In the genomic region with DNA sequence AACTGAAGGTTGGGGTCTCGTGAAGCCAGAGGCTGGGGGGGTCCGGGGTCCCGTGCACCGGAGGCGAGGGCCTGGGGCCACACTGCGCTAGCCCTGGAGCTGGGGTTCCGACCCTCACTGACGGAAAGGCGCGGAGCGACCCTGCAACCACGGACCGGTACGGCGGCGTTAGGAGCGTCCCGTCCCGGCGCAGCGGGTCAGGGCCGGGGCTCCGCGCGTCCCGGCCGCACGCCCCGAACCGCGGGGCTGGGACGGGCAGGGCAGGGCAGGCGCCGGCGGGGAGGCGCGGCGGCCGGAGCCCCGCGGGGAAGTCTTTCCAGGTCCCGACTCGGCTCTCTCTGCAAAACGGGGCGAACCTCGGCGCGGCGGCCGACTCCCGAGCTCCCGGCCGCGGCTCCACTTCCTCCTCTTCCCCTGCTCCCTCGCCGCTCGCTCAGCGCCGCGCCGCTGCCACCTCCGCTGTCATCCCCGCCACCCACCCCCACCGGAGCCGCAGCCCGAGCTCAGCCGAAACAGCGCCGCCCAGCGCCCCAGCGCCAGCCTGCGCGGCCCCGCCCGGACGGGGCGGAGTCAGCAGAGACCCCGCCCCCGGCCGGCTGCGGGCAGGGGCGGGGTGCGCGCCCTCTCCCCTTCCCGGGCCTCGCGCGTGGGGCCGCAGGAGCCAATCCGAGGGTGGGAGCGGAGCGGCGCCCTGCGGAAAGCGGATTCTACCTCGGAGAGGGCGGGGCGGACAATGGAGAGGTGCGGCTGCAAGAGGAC, we compare ENCODE assay signal across 8 cellular contexts. TPM values are rescaled to one million over a fixed set of nuclear protein-coding genes. Genes with fewer than 3 reads are reported as not detected.
DNase-seq lines count a peak whose midpoint lies in the region; ATAC-seq lines count a peak whose summit lies in the region.

A gene with protein sequence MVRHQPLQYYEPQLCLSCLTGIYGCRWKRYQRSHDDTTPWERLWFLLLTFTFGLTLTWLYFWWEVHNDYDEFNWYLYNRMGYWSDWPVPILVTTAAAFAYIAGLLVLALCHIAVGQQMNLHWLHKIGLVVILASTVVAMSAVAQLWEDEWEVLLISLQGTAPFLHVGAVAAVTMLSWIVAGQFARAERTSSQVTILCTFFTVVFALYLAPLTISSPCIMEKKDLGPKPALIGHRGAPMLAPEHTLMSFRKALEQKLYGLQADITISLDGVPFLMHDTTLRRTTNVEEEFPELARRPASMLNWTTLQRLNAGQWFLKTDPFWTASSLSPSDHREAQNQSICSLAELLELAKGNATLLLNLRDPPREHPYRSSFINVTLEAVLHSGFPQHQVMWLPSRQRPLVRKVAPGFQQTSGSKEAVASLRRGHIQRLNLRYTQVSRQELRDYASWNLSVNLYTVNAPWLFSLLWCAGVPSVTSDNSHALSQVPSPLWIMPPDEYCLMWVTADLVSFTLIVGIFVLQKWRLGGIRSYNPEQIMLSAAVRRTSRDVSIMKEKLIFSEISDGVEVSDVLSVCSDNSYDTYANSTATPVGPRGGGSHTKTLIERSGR (minus strand): TSS at position 509 of the 759 bp plus-strand sequence. CDS start 48,206 bp downstream, outside the sequence.

- H3K4me1 ChIP-seq in CD4-positive, alpha-beta memory T cell (ENCODE audit: insufficient read depth, low read length): peaks cover 47% of the 10 kb centered on the region
- H3K4me1 ChIP-seq in endocrine pancreas (ENCODE audit: control insufficient read depth, insufficient read depth, low read length): no peaks in the 10 kb centered on the region
- H3K4me1 ChIP-seq in mesodermal cell (ENCODE audit: control insufficient read depth, insufficient read depth, low read length, poor library complexity, severe bottlenecking): no peaks in the 10 kb centered on the region

- H3K36me3 Mint-ChIP-seq in CD4-positive, alpha-beta memory T cell: peaks cover 0 to 11% of the 10 kb centered on the region in 2 donors

- 1% methylated on average over 57 to 60 of the region's 99 CpGs for WGBS in mesodermal cell (ENCODE audit: insufficient coverage in 2 of 2), 2 experiments

- H3K9me3 ChIP-seq in CD4-positive, alpha-beta memory T cell (ENCODE audit: control insufficient read depth in 1 of 2, low read length in 2 of 2): no peaks in the 10 kb centered on the region
- no peaks in the 10 kb centered on the region for H3K9me3 ChIP-seq in endocrine pancreas (ENCODE audit: control insufficient read depth, low read length)
- H3K9me3 ChIP-seq in mesodermal cell (ENCODE audit: control insufficient read depth, low read length): no peaks in the 10 kb centered on the region

- peak within 1 kb of the TSS; percentile 82 to 96 (median 91) for H3K27ac Mint-ChIP-seq in CD4-positive, alpha-beta memory T cell

- H3K36me3 ChIP-seq in CD4-positive, alpha-beta memory T cell (ENCODE audit: insufficient read depth, low read length): no peaks in the 10 kb centered on the region
- H3K36me3 ChIP-seq in endocrine pancreas (ENCODE audit: control insufficient read depth, insufficient read depth, low read length) (no peaks in the 10 kb centered on the region), mesodermal cell (ENCODE audit: control insufficient read depth, insufficient read depth, low read length) (no peaks in the 10 kb centered on the region)

- H3K27me3 ChIP-seq in CD4-positive, alpha-beta memory T cell (ENCODE audit: insufficient read depth, low read length): no peaks in the 10 kb centered on the region
- H3K27me3 ChIP-seq in endocrine pancreas (ENCODE audit: control insufficient read depth, insufficient read depth, low read length): no peaks in the 10 kb centered on the region

- H3K9me3 Mint-ChIP-seq in CD4-positive, alpha-beta memory T cell: peaks cover 0 to 2% (median 0%) of the 10 kb centered on the region in 8 donors

- H3K9ac ChIP-seq in endocrine pancreas (ENCODE audit: control insufficient read depth, insufficient read depth, low read length): peak within 1 kb of the TSS; percentile 73

- POLR2A ChIA-PET in CD4-positive, alpha-beta memory T cell (lab: Charles Lee; ENCODE audit: partially characterized antibody): interaction anchor here (0.7 to 3.6 kb wide), 21 partner anchors 8 to 250 kb away, joined by 3 to 23 read pairs (median 4); partner anchors contain the start of genes RPS3 and SERPINH1

- peak; percentile 89 to 94 (median 92) for DNase-seq in CD4-positive, alpha-beta memory T cell
- DNase-seq in HPDE6-E6E7 (ENCODE audit: extremely low spot score): peak; percentile 77
- DNase-seq in NOMO-1 (lab: John Stamatoyannopoulos, UW; ENCODE audit: unreplicated experiment in 2 of 2): peak; percentile 89 to 97
- DNase-seq in activated CD8-positive, alpha-beta memory T cell treated with anti-CD3 and anti-CD28 coated beads for 24 hours: peak; percentile 92
- peak; percentile 73 for DNase-seq in stimulated activated CD8-positive, alpha-beta memory T cell treated with anti-CD3 and anti-CD28 coated beads, Interleukin-15, amount 100 ng/mL, for 24 hours (ENCODE audit: low read depth)

- peak; percentile 82 for ATAC-seq in GM19452 (IDR thresholded peaks at IDR 0.05; ENCODE audit: unreplicated experiment)

- H3K4me1 Mint-ChIP-seq in CD4-positive, alpha-beta memory T cell: peaks cover 33 to 70% (median 48%) of the 10 kb centered on the region in 4 donors

- peak within 1 kb of the TSS; percentile 65 to 67 for H3K4me3 ChIP-seq in CD4-positive, alpha-beta memory T cell (ENCODE audit: low read length in 2 of 2)
- H3K4me3 ChIP-seq in endocrine pancreas (ENCODE audit: control insufficient read depth, insufficient read depth, low read length) (no peak within 1 kb of the TSS), mesodermal cell (ENCODE audit: extremely low read depth, insufficient read depth, low read length, poor library complexity, severe bottlenecking) (peak within 1 kb of the TSS; percentile 64)

- H3K4me3 Mint-ChIP-seq in CD4-positive, alpha-beta memory T cell: peak within 1 kb of the TSS; percentile 89 to 98 (median 92)

- peak within 1 kb of the TSS; percentile 62 for H3K27ac ChIP-seq in CD4-positive, alpha-beta memory T cell (ENCODE audit: low read depth, low read length)
- H3K27ac ChIP-seq in mesodermal cell (ENCODE audit: low read depth, low read length, severe bottlenecking): no peak within 1 kb of the TSS

- intact Hi-C loops in CD4-positive, alpha-beta memory T cell (cut with micrococcal nuclease): loop anchor here (1.0 to 2.0 kb wide), 7 partner anchors 17 to 126 kb away; partner anchors contain the start of genes RPS3 and SERPINH1

- H3K27me3 Mint-ChIP-seq in CD4-positive, alpha-beta memory T cell: no peaks in the 10 kb centered on the region

- CTCF ChIA-PET in CD4-positive, alpha-beta memory T cell (lab: Charles Lee; ENCODE audit: partially characterized antibody): interaction anchor here (0.6 to 3.8 kb wide), 15 partner anchors 9 to 136 kb away, joined by 3 to 40 read pairs (median 4); no protein-coding TSS in a partner anchor

RNA-seq across cellular contexts. Expression of the gene that starts here (rescaled TPM):
- 100 to 1,000 TPM; 141 to 160 TPM for total RNA-seq in CD4-positive, alpha-beta memory T cell
- 10 to 100 TPM; 11.0 to 30.0 TPM for polyA plus RNA-seq in CD4-positive, alpha-beta memory T cell
- 27.2 TPM for polyA plus RNA-seq in mesodermal cell (2013, experiment 1 of 2)
- polyA plus RNA-seq in mesodermal cell (2013, experiment 2 of 2): 15.6 TPM
